ENCODE assay signal across 1 cellular context in genomic region chr16:31713071-31713944, GRCh38.
TF ChIP-seq lines count a peak whose summit lies in the region.

No MANE protein-coding gene starts in this region.

TF ChIP-seq in GM12878, 131 proteins besides CTCF, POLR2A, EP300 and RAD21 (continued from another document):
- TF ChIP-seq ATF2 (IDR thresholded peaks at IDR 0.05; ENCODE audit: low read length) (no peak), E4F1 (IDR thresholded peaks at IDR 0.05; ENCODE audit: borderline replicate concordance, partially characterized antibody) (peak; percentile 81), IKZF1 (conservative IDR thresholded peaks at IDR 0.05) (peak; percentile 75), RB1 (IDR thresholded peaks at IDR 0.05; ENCODE audit: borderline replicate concordance) (no peak), FOS (IDR thresholded peaks at IDR 0.05; ENCODE audit: borderline replicate concordance, extremely low read depth, insufficient read length) (peak; percentile 73), EED (IDR thresholded peaks at IDR 0.05; ENCODE audit: low read depth) (no peak), REST (IDR thresholded peaks at IDR 0.05; ENCODE audit: low read depth, low read length) (0 out of 2 replicates have a peak, but pooled peaks have one; percentile 31), TARDBP (IDR thresholded peaks at IDR 0.05; ENCODE audit: borderline replicate concordance) (no peak), ATF3 (IDR thresholded peaks at IDR 0.05; ENCODE audit: borderline replicate concordance, extremely low read depth, low read depth, low read length) (no peak), EGR1 (IDR thresholded peaks at IDR 0.05; ENCODE audit: borderline replicate concordance in 1 of 2, low read depth in 2 of 2, low read length in 2 of 2) (0 out of 3 replicates have a peak, but pooled peaks of 1 of the 2 experiments have one; percentile 8), CUX1 (IDR thresholded peaks at IDR 0.05; ENCODE audit: insufficient replicate concordance, low read depth, low read length) (no peak), SMAD1 (IDR thresholded peaks at IDR 0.05; ENCODE audit: low read depth, partially characterized antibody) (peak; percentile 63), MYB (IDR thresholded peaks at IDR 0.05; ENCODE audit: borderline replicate concordance, low read depth, low read length) (no peak), SP1 (IDR thresholded peaks at IDR 0.05; ENCODE audit: low read depth, low read length) (peak; percentile 93), IRF5 (IDR thresholded peaks at IDR 0.05; ENCODE audit: borderline replicate concordance) (no peak), IRF3 (IDR thresholded peaks at IDR 0.05) (peak; percentile 80), BACH1 (IDR thresholded peaks at IDR 0.05; ENCODE audit: borderline replicate concordance) (peak; percentile 63), PRDM15 (CRISPR knock-in tag; IDR thresholded peaks at IDR 0.05) (no peak), RFX5 (IDR thresholded peaks at IDR 0.05; ENCODE audit: low read depth, low read length) (no peak), TCF3 (IDR thresholded peaks at IDR 0.05; ENCODE audit: borderline replicate concordance, insufficient read depth, low read depth, low read length) (peak; percentile 61; the same call in 1 of the 2 replicates), ZNF592 (IDR thresholded peaks at IDR 0.05) (0 out of 2 replicates have a peak, but pooled peaks have one; percentile 26), PAX5 (IDR thresholded peaks at IDR 0.05; ENCODE audit: borderline replicate concordance, low read depth, low read length) (no peak), STAT1 (conservative IDR thresholded peaks at IDR 0.05) (no peak), SMC3 (IDR thresholded peaks at IDR 0.05; ENCODE audit: borderline replicate concordance, low read length) (peak; percentile 1; the same call in 1 of the 2 replicates)
